19 cellular contexts compared by ENCODE assay signal in the genomic region with DNA sequence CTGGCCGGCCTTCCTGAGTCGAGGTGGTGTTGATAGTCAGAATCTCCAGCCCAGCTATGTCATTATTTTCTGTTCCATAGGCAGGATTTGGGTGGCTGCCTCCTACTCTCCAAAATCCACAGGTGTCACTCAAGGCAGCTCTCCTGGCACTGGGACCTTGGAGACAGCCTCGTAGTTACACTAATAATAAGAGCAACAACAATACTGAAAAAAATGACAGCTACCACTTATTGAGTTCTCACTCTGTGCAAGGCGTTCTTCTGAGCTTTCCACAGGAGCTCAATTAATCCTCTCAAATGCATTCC. TPM values are rescaled to one million over a fixed set of nuclear protein-coding genes. Genes with fewer than 3 reads are reported as not detected.
DNase-seq lines count a peak whose midpoint lies in the region; ATAC-seq and TF ChIP-seq lines count a peak whose summit lies in the region.
"Had no signal": no experiment of that assay in that cellular context is flagged by ENCODE, and none has a peak within 500 bp of the region (broad histone marks: within the 10 kb centered on the region; RNA-seq: fewer than 3 reads in every experiment).

No MANE protein-coding gene starts in this region.

- no peak overlapping the region for H3K23ac ChIP-seq in H9 (ENCODE audit: insufficient read length, low read depth, low read length)

- TF ChIP-seq CTCF in H9 (conservative IDR thresholded peaks at IDR 0.05), result no peak
- TF ChIP-seq CTCF in transverse colon (IDR thresholded peaks at IDR 0.05), result no peak

- no peak overlapping the region for H2BK20ac ChIP-seq in H9 (ENCODE audit: low read depth, low read length, poor library complexity, severe bottlenecking)

- H3K4me2 ChIP-seq in H9 (ENCODE audit: insufficient read depth, insufficient read length, low read length), result peak overlapping the region; percentile 52

- ATAC-seq in GM21737 (IDR thresholded peaks at IDR 0.05; ENCODE audit: unreplicated experiment), result no peak
- ATAC-seq: T-helper 17 cell had no signal

- no peak overlapping the region for H3T11ph ChIP-seq in H9 (ENCODE audit: low read length)

- H3K4me3 ChIP-seq in HUES6 (ENCODE audit: low read depth, low read length) (peak overlapping the region; percentile 28; the same call in 1 of the 2 replicates), iPS-15b (ENCODE audit: low read depth, low read length) (peak overlapping the region; percentile 36), transverse colon (no peak overlapping the region)

- peak overlapping the region; percentile 96 to 98 (median 97) for H3K27ac Mint-ChIP-seq in H9
- H3K27ac Mint-ChIP-seq: B cell; CD4-positive, CD25-positive, alpha-beta regulatory T cell; IgD-negative memory B cell; T-helper 17 cell had no signal

- no peaks in the 10 kb centered on the region for H4K20me1 ChIP-seq in H9 (ENCODE audit: control insufficient read depth, insufficient read depth, insufficient read length)

- H2AK5ac ChIP-seq in H9 (ENCODE audit: insufficient read length, low read length), result no peak overlapping the region

- H4K5ac ChIP-seq in H9 (ENCODE audit: insufficient read length, low read depth, low read length), result no peak overlapping the region

- in situ Hi-C loops in transverse colon (cut with MboI; ENCODE audit: low pct_ligation_motif_present in 1 of 4, low pct_unique_long_range_greater_than_20kb in 1 of 4, low sequenced_read_pairs in 3 of 4), result no loop called here

- no peak overlapping the region for H4K91ac ChIP-seq in H9 (ENCODE audit: insufficient read length, low read depth, low read length)

- no peak overlapping the region for H4K8ac ChIP-seq in H9 (replicated peaks; ENCODE audit: insufficient read length, low read depth, low read length)

- H3K56ac ChIP-seq in H9 (ENCODE audit: insufficient read length, low read depth, low read length), result no peak overlapping the region

- peak overlapping the region; percentile 26 for H2BK120ac ChIP-seq in H9 (ENCODE audit: low read depth, low read length, poor library complexity, severe bottlenecking)

- H3K4ac ChIP-seq in H9 (ENCODE audit: low read depth, low read length), result no peak overlapping the region

- TF ChIP-seq POLR2A in transverse colon (IDR thresholded peaks at IDR 0.05), result no peak

- no peak overlapping the region for H3K14ac ChIP-seq in H9 (ENCODE audit: insufficient read depth, low read length)

- no peak overlapping the region for H3K9ac ChIP-seq in H9 (ENCODE audit: extremely low read depth, insufficient read length, low read length)
- no peak overlapping the region for H3K9ac ChIP-seq in HUES6 (ENCODE audit: low read length)
- no peak overlapping the region for H3K9ac ChIP-seq in iPS-15b (ENCODE audit: low read depth, low read length)

- no peaks in the 10 kb centered on the region for H3K79me1 ChIP-seq in H9 (ENCODE audit: insufficient read depth, low read depth, low read length, poor library complexity, severe bottlenecking)

- H3K23me2 ChIP-seq in H9 (ENCODE audit: insufficient read length, low read depth, low read length, poor library complexity, severe bottlenecking), result no peaks in the 10 kb centered on the region

- H3K27me3 ChIP-seq in H9 (ENCODE audit: insufficient read depth, low read length), result no peaks in the 10 kb centered on the region
- H3K27me3 ChIP-seq in HUES6 (ENCODE audit: control insufficient read depth, insufficient read depth, low read length), result no peaks in the 10 kb centered on the region
- no peaks in the 10 kb centered on the region for H3K27me3 ChIP-seq in iPS-15b (ENCODE audit: control insufficient read depth, insufficient read depth, low read length)
- H3K27me3 ChIP-seq in transverse colon, result peaks cover 3% of the 10 kb centered on the region

- no peaks in the 10 kb centered on the region for H3K9me3 ChIP-seq in H9 (ENCODE audit: control insufficient read depth, low read depth, low read length)
- peaks cover 4% of the 10 kb centered on the region; the same call in 1 of the 2 replicates for H3K9me3 ChIP-seq in HUES6 (ENCODE audit: control insufficient read depth, insufficient read depth, low read depth, low read length)
- no peaks in the 10 kb centered on the region for H3K9me3 ChIP-seq in iPS-15b (ENCODE audit: control insufficient read depth, insufficient read depth, low read length)
- no peaks in the 10 kb centered on the region for H3K9me3 ChIP-seq in transverse colon
- H3K9me3 ChIP-seq: Caco-2 had no signal

- H3K4me3 Mint-ChIP-seq in H9, result peak overlapping the region in 1 of 2 experiments; percentile 3; a peak in 1 of 5 replicates
- H3K4me3 Mint-ChIP-seq: B cell; CD4-positive, CD25-positive, alpha-beta regulatory T cell; T-helper 17 cell had no signal

- peaks cover 2 to 6% (median 5%) of the 10 kb centered on the region in 3 experiments; a peak in 4 of 7 replicates for H3K36me3 Mint-ChIP-seq in H9 (ENCODE audit: insufficient read depth in 1 of 3, low read depth in 3 of 3)
- H3K36me3 Mint-ChIP-seq: IgD-negative memory B cell had no signal

- H3K9me3 Mint-ChIP-seq in H9, result peaks cover 6 to 12% of the 10 kb centered on the region in 2 experiments; a peak in 4 of 5 replicates

- no peak overlapping the region for H2BK15ac ChIP-seq in H9 (ENCODE audit: low read depth, low read length)

- intact Hi-C loops in transverse colon (cut with DNase I; ENCODE audit: low total_unique reads), result no loop called here

- H3K4me1 Mint-ChIP-seq in H9, result peaks cover 24 to 38% of the 10 kb centered on the region in 2 experiments
- H3K4me1 Mint-ChIP-seq: B cell; CD4-positive, CD25-positive, alpha-beta regulatory T cell; IgD-negative memory B cell; T-helper 17 cell had no signal

- peak overlapping the region; percentile 46 for H3K18ac ChIP-seq in H9 (ENCODE audit: insufficient read length, low read depth, low read length)

- no peak overlapping the region for H2BK12ac ChIP-seq in H9 (ENCODE audit: insufficient read length, low read depth, low read length)

- H3K79me2 ChIP-seq in H9 (ENCODE audit: insufficient read depth, low read length), result no peaks in the 10 kb centered on the region

- H3K36me3 ChIP-seq in HUES6 (ENCODE audit: control insufficient read depth, insufficient read depth, low read length), result no peaks in the 10 kb centered on the region
- no peaks in the 10 kb centered on the region for H3K36me3 ChIP-seq in iPS-15b (ENCODE audit: control insufficient read depth, insufficient read depth, low read length)
- H3K36me3 ChIP-seq in transverse colon, result no peaks in the 10 kb centered on the region

- no peak overlapping the region for H2AFZ ChIP-seq in H9 (ENCODE audit: low read length)

- H3K27ac ChIP-seq in H9 (ENCODE audit: insufficient read length, low read depth, low read length) (peak overlapping the region; percentile 97), HUES6 (ENCODE audit: low read depth, low read length) (peak overlapping the region; percentile 55), transverse colon (no peak overlapping the region)

- H2BK5ac ChIP-seq in H9 (ENCODE audit: insufficient read length, low read length), result peak overlapping the region; percentile 22

- WGBS in H9 (ENCODE audit: extremely low coverage, insufficient read length, low lambda C conversion rate), result no CpG with 5 or more reads among the region's 4 CpGs
- WGBS in transverse colon (ENCODE audit: low coverage in 1 of 2), 2 donors, result 16 to 33% methylated on average over 1 to 4 of the region's 4 CpGs

- DNase-seq in H9 (no peak), dermis blood vessel endothelial cell (peak; percentile 28), transverse colon (no peak), HUDEP-2 (lab: John Stamatoyannopoulos, UW; ENCODE audit: unreplicated experiment in 76 of 76) (no peak)
- DNase-seq in activated effector memory CD4-positive, alpha-beta T cell treated with Interleukin-2 at 50 U/mL for 16 hours, result no peak
- DNase-seq: Caco-2; CD4-positive, CD25-positive, alpha-beta regulatory T cell; Kasumi-1; NK-92 treated with Interleukin-12 subunit alpha and Interleukin-12 subunit beta, amount 100 ng/mL, for 24 hours; SIG-M5; T-helper 17 cell had no signal

- no peak for TF ChIP-seq EP300 in transverse colon (IDR thresholded peaks at IDR 0.05; ENCODE audit: low read depth)

- H3K27me3 Mint-ChIP-seq in H9 (ENCODE audit: low read depth), result no peaks in the 10 kb centered on the region

- H3K4me1 ChIP-seq in H9 (ENCODE audit: insufficient read depth, low read length) (peaks cover 10% of the 10 kb centered on the region), HUES6 (ENCODE audit: control insufficient read depth, insufficient read depth, low read length) (peaks cover 25% of the 10 kb centered on the region), iPS-15b (ENCODE audit: control insufficient read depth, insufficient read depth, low read length) (peaks cover 13% of the 10 kb centered on the region), transverse colon (no peaks in the 10 kb centered on the region)
- H3K4me1 ChIP-seq: Caco-2 had no signal

RNA-seq across cellular contexts. Expression of a gene that starts 12.2 kb away (rescaled TPM):
- total RNA-seq in H9 (2021) (not detected in 2 replicates), dermis blood vessel endothelial cell (not detected in 2 replicates), transverse colon (under 1 TPM in 1 of 4 donors, not detected in 3; 0.41 TPM)
- total RNA-seq: B cell; Caco-2; CD4-positive, CD25-positive, alpha-beta regulatory T cell; G401; OCI-LY7; RPMI7951; T-helper 17 cell had no signal

RNA-seq across cellular contexts. Expression of a gene that starts 17.9 kb away (rescaled TPM):
- total RNA-seq in H9 (2021) (3.0 and 4.2 TPM in 2 replicates), dermis blood vessel endothelial cell (not detected in 2 replicates), transverse colon (1 to 10 TPM in 1 of 4 donors, not detected in 3; 3.3 TPM)
- total RNA-seq: B cell; Caco-2; CD4-positive, CD25-positive, alpha-beta regulatory T cell; G401; OCI-LY7; RPMI7951; T-helper 17 cell had no signal

RNA-seq across cellular contexts. Expression of a gene that starts 20.6 kb away (rescaled TPM):
- not detected in 2 replicates for total RNA-seq in H9 (2021)
- total RNA-seq in dermis blood vessel endothelial cell, result not detected in 2 replicates
- total RNA-seq in transverse colon, result under 1 TPM in 2 of 4 donors, not detected in 2; 0.55 to 0.79 TPM
- total RNA-seq: B cell; Caco-2; CD4-positive, CD25-positive, alpha-beta regulatory T cell; G401; OCI-LY7; RPMI7951; T-helper 17 cell had no signal

RNA-seq across cellular contexts. Expression of a gene that starts 27.5 kb away (rescaled TPM):
- total RNA-seq in H9 (2021) (1.3 and 1.4 TPM in 2 replicates), dermis blood vessel endothelial cell (0.09 and 1.0 TPM in 2 replicates), transverse colon (1 to 10 TPM in 1 of 4 donors, under 1 TPM in 1, not detected in 2; 0.27 to 1.3 TPM)
- total RNA-seq: B cell; Caco-2; CD4-positive, CD25-positive, alpha-beta regulatory T cell; G401; OCI-LY7; RPMI7951; T-helper 17 cell had no signal

RNA-seq across cellular contexts. Expression of a gene that starts 35.7 kb away (rescaled TPM):
- 0.26 and 0.46 TPM in 2 replicates for total RNA-seq in H9 (2021)
- not detected in 2 replicates for total RNA-seq in dermis blood vessel endothelial cell
- under 1 TPM in 1 of 4 donors, not detected in 3; 0.82 TPM for total RNA-seq in transverse colon
- total RNA-seq: Caco-2, G401, RPMI7951 had no signal

Comparison
In these comparisons a context has a peak if more than half of its experiments do, and no peak if none do; other contexts are left out.
1. H3K27ac ChIP-seq: peak in H9 (single experiment) and HUES6 (single experiment); none in transverse colon (0 of 4).
2. H3K4me3 ChIP-seq: peak in HUES6 (single experiment) and iPS-15b (single experiment); none in transverse colon (0 of 4).